ENCODE assay signal across 9 cellular contexts in genomic region chr1:27109103-27109822, GRCh38. TPM values are rescaled to one million over a fixed set of nuclear protein-coding genes. Genes with fewer than 3 reads are reported as not detected.
DNase-seq lines count a peak whose midpoint lies in the region; ATAC-seq, FAIRE-seq and TF ChIP-seq lines count a peak whose summit lies in the region.
"Had no signal": no experiment of that assay in that cellular context is flagged by ENCODE, and none has a peak within 500 bp of the region (broad histone marks: within the 10 kb centered on the region; RNA-seq: fewer than 3 reads in every experiment).

No MANE protein-coding gene starts in this region.

- H3K4me2 ChIP-seq in SK-N-SH (no peak overlapping the region), Loucy (ENCODE audit: low read depth, low read length, poor library complexity, severe bottlenecking) (no peak overlapping the region), K562 (ENCODE audit: insufficient read depth, low read length) (no peak overlapping the region)

- H4K20me1 ChIP-seq in SK-N-SH (ENCODE audit: insufficient read depth): no peaks in the 10 kb centered on the region
- H4K20me1 ChIP-seq in Loucy (ENCODE audit: insufficient read depth, low read length, poor library complexity, severe bottlenecking): no peaks in the 10 kb centered on the region
- 0 out of 2 replicates have a peak, but pooled peaks cover 6% of the 10 kb centered on the region for H4K20me1 ChIP-seq in K562 (replicated peaks; ENCODE audit: control insufficient read depth, insufficient read depth, low read length)

- in situ Hi-C loops in K562 (cut with MboI): loop anchor here (25.0 kb wide), 1 partner anchor 503 kb away; the partner anchor contains the start of gene AHDC1

- H3K9me2 ChIP-seq in SK-N-SH: no peaks in the 10 kb centered on the region
- H3K9me2 ChIP-seq in Loucy (replicated peaks; ENCODE audit: low read depth, low read length): no peaks in the 10 kb centered on the region

- DNase-seq in SK-N-SH: no peak
- peak; percentile 54 to 79 (median 62) for DNase-seq in K562 (ENCODE audit: extremely low read depth in 1 of 4, low spot score in 3 of 4)
- peak; percentile 12 to 22 for DNase-seq in stimulated activated CD4-positive, alpha-beta T cell treated with anti-CD3 and anti-CD28 coated beads, Interleukin-15, amount 100 ng/mL, for 48 hours (ENCODE audit: low read depth in 2 of 2)
- no peak for DNase-seq in hypothalamus (lab: John Stamatoyannopoulos, UW)
- no peak for DNase-seq in cerebellar nuclear complex (lab: John Stamatoyannopoulos, UW)
- DNase-seq: activated CD4-positive, CD25-positive, alpha-beta regulatory T cell had no signal

- H3K9me1 ChIP-seq in K562 (ENCODE audit: control insufficient read depth, insufficient read depth, low read length): no peaks in the 10 kb centered on the region

- WGBS in SK-N-SH (ENCODE audit: low lambda C conversion rate): 97% methylated on average over 23 of the region's 23 CpGs
- 78% methylated on average over 22 of the region's 23 CpGs for WGBS in K562 (ENCODE audit: insufficient coverage, low coverage, missing lambda C conversion rate)

- H3K27me3 ChIP-seq in SK-N-SH (ENCODE audit: insufficient read depth) (no peaks in the 10 kb centered on the region), Loucy (ENCODE audit: insufficient read depth, low read length, poor library complexity, severe bottlenecking) (no peaks in the 10 kb centered on the region), K562 (ENCODE audit: control insufficient read depth in 2 of 2, insufficient read depth in 2 of 2, low read length in 2 of 2) (no peaks in the 10 kb centered on the region)

- no peaks in the 10 kb centered on the region for H3K9me3 ChIP-seq in SK-N-SH
- H3K9me3 ChIP-seq in Loucy (ENCODE audit: insufficient read depth, low read depth, low read length): no peaks in the 10 kb centered on the region
- no peaks in the 10 kb centered on the region for H3K9me3 ChIP-seq in K562 (replicated peaks; ENCODE audit: control insufficient read depth, insufficient read depth, low read depth, low read length)

- no peak for TF ChIP-seq POLR2A in K562 (conservative IDR thresholded peaks at IDR 0.05)

- TF ChIP-seq CTCF in SK-N-SH (IDR thresholded peaks at IDR 0.05) (peak; percentile 34), Loucy (conservative IDR thresholded peaks at IDR 0.05; ENCODE audit: low read length) (peak; percentile 72), K562 (IDR thresholded peaks at IDR 0.05 in 2 of 3, conservative IDR thresholded peaks at IDR 0.05 in 1 of 3; ENCODE audit: insufficient read depth in 2 of 3, low read depth in 1 of 3, low read length in 3 of 3) (peak; percentile 84 to 86 (median 86))

- H3K4me3 ChIP-seq in SK-N-SH (ENCODE audit: low read depth in 2 of 2, low read length in 1 of 2) (no peak overlapping the region), Loucy (ENCODE audit: low read length, poor library complexity, severe bottlenecking) (no peak overlapping the region), K562 (no peak overlapping the region)

- no TSS peak for BruUV-seq in K562 (replicated peaks; lab: Mats Ljungman, UMichigan)

- H2AFZ ChIP-seq in SK-N-SH (ENCODE audit: low read depth): no peak overlapping the region
- no peak overlapping the region for H2AFZ ChIP-seq in Loucy (ENCODE audit: low read length)
- H2AFZ ChIP-seq in K562 (ENCODE audit: low read depth, low read length): no peak overlapping the region

- FAIRE-seq in K562 (lab: Jason Lieb, UNC): peak; percentile 95

- ATAC-seq in SK-N-SH treated with all-trans-retinoic acid at 6 μM for 48 hours (no peak), K562 (peak; percentile 87), GM18867 (IDR thresholded peaks at IDR 0.05; ENCODE audit: unreplicated experiment) (no peak)

- no peak for TF ChIP-seq RAD21 in SK-N-SH (IDR thresholded peaks at IDR 0.05; ENCODE audit: low read length)
- TF ChIP-seq RAD21 in K562 (CRISPR knock-in tag; conservative IDR thresholded peaks at IDR 0.05 in 1 of 2, IDR thresholded peaks at IDR 0.05 in 1 of 2): peak; percentile 49 to 82

- TF ChIP-seq EP300 in SK-N-SH (IDR thresholded peaks at IDR 0.05; ENCODE audit: borderline replicate concordance in 1 of 2, low read depth in 1 of 2, low read length in 1 of 2) (no peak), K562 (IDR thresholded peaks at IDR 0.05; ENCODE audit: low read length) (no peak; the same call in 1 of the 2 replicates)

- no peak overlapping the region for H3K27ac ChIP-seq in SK-N-SH (ENCODE audit: low read depth in 2 of 2, low read length in 1 of 2)
- H3K27ac ChIP-seq in K562 (ENCODE audit: extremely low read depth, low read depth, low read length): no peak overlapping the region

- H3K36me3 ChIP-seq in SK-N-SH (replicated peaks in 1 of 2; ENCODE audit: control insufficient read depth in 1 of 2, insufficient read depth in 2 of 2, low read length in 1 of 2) (no peaks in the 10 kb centered on the region), Loucy (ENCODE audit: insufficient read depth, low read length) (peaks cover 26% of the 10 kb centered on the region; the same call in 1 of the 2 replicates), K562 (ENCODE audit: control insufficient read depth, insufficient read depth, low read length) (peaks cover 19% of the 10 kb centered on the region)

- H3K4me1 ChIP-seq in SK-N-SH (ENCODE audit: control insufficient read depth in 1 of 2, insufficient read depth in 2 of 2, low read depth in 1 of 2, low read length in 1 of 2): peaks cover 9 to 14% of the 10 kb centered on the region in 2 experiments; a peak in 3 of 4 replicates
- peaks cover 16% of the 10 kb centered on the region for H3K4me1 ChIP-seq in Loucy (ENCODE audit: insufficient read depth, low read length, poor library complexity, severe bottlenecking)
- peaks cover 9 to 35% of the 10 kb centered on the region in 2 experiments for H3K4me1 ChIP-seq in K562 (replicated peaks in 1 of 2; ENCODE audit: control insufficient read depth in 2 of 2, insufficient read depth in 2 of 2, low read length in 2 of 2)

- POLR2A ChIA-PET in SK-N-SH (lab: Yijun Ruan, JAX) (no interaction called here), K562 (lab: Yijun Ruan, JAX) (interaction anchor here (0.6 to 10.5 kb wide), 6 partner anchors 8 to 287 kb away, joined by 3 to 107 read pairs (median 3); partner anchors contain the start of gene SLC9A1)

- H3K9ac ChIP-seq in SK-N-SH: no peak overlapping the region
- no peak overlapping the region for H3K9ac ChIP-seq in Loucy (ENCODE audit: low read depth, low read length, poor library complexity, severe bottlenecking)
- H3K9ac ChIP-seq in K562 (ENCODE audit: insufficient read depth in 1 of 2, low read depth in 2 of 2, low read length in 2 of 2): peak overlapping the region in 1 of 2 experiments; percentile 49; a peak in 1 of 4 replicates

- intact Hi-C loops in K562 (cut with micrococcal nuclease): loop anchor here (2.0 to 10.0 kb wide), 2 partner anchors 46 to 88 kb away; partner anchors contain the start of gene SLC9A1

- H3K79me2 ChIP-seq in SK-N-SH (ENCODE audit: insufficient read depth) (peaks cover 4% of the 10 kb centered on the region; the same call in 1 of the 2 replicates), Loucy (ENCODE audit: insufficient read depth, low read length) (no peaks in the 10 kb centered on the region; the same call in 1 of the 2 replicates), K562 (ENCODE audit: control insufficient read depth, insufficient read depth, low read length) (no peaks in the 10 kb centered on the region)

- H3F3A ChIP-seq in SK-N-SH (replicated peaks; ENCODE audit: insufficient read depth) (peaks cover 22% of the 10 kb centered on the region), Loucy (ENCODE audit: low read depth) (no peaks in the 10 kb centered on the region)

- CTCF ChIA-PET in SK-N-SH (lab: Yijun Ruan, JAX) (interaction anchor here (1.0 to 6.5 kb wide), 8 partner anchors 9 to 187 kb away, joined by 3 to 71 read pairs (median 6); no protein-coding TSS in a partner anchor), K562 (lab: Yijun Ruan, JAX; ENCODE audit: low intra/inter-chr PET ratio) (interaction anchor here (0.9 to 1.5 kb wide), 2 partner anchors 64 to 175 kb away, joined by 3 to 13 read pairs; no protein-coding TSS in a partner anchor)

TF ChIP-seq in SK-N-SH, 30 proteins besides CTCF, POLR2A, EP300 and RAD21 (continues in another document):
- TF ChIP-seq TAF1 (IDR thresholded peaks at IDR 0.05; ENCODE audit: borderline replicate concordance, low read depth, low read length) (no peak), NRF1 (IDR thresholded peaks at IDR 0.05; ENCODE audit: low read depth, low read length) (no peak), CHD2 (IDR thresholded peaks at IDR 0.05; ENCODE audit: low read length, partially characterized antibody) (no peak)

TF ChIP-seq in SK-N-SH treated with all-trans-retinoic acid at 6 μM for 48 hours, 23 proteins besides CTCF, POLR2A, EP300 and RAD21 (continues in another document):
- no peak for TF ChIP-seq BACH2 (CRISPR knock-in tag; IDR thresholded peaks at IDR 0.05; ENCODE audit: borderline replicate concordance)

TF ChIP-seq in K562, 482 proteins besides CTCF, POLR2A, EP300 and RAD21 (continues in another document):
- no peak for TF ChIP-seq MCM5 (IDR thresholded peaks at IDR 0.05; ENCODE audit: low read depth)

RNA-seq across cellular contexts. Expression of gene SLC9A1, which starts 45.7 kb away (rescaled TPM):
- 5.6 and 11.4 TPM in 2 replicates for polyA plus RNA-seq in SK-N-SH (2012; rRNA removed)
- polyA plus RNA-seq in SK-N-SH (2012; cell fraction: cytosol; rRNA removed): 7.0 and 9.2 TPM in 2 replicates
- 10.7 and 14.3 TPM in 2 replicates for polyA plus RNA-seq in SK-N-SH (2012; cell fraction: nucleus; rRNA removed)
- 17.2 and 40.8 TPM in 2 replicates for total RNA-seq in K562 (2011; cell fraction: chromatin; rRNA removed; ENCODE audit: low replicate concordance)
- total RNA-seq in K562 (2011; cell fraction: nucleolus; rRNA removed): 19.7 and 20.2 TPM in 2 replicates
- total RNA-seq in K562 (2011; cell fraction: nucleoplasm; rRNA removed): 24.2 and 34.4 TPM in 2 replicates
- 1.8 and 2.9 TPM in 2 replicates for total RNA-seq in K562 (2014; rRNA removed)
- 1.1 and 2.0 TPM in 2 replicates for total RNA-seq in K562 (2014; rRNA removed; fragmentation: Illumina TruSeq; extraction: Trizol)
- 3.4 and 3.8 TPM in 2 replicates for total RNA-seq in K562 (2015; rRNA removed; fragmentation: Illumina TruSeq; extraction: Trizol)
- 12.7 and 13.6 TPM in 2 replicates for total RNA-seq in K562 (2021)
- polyA plus RNA-seq in K562 (2011; rRNA removed): 1.5 and 4.5 TPM in 2 replicates
- 2.0 and 4.6 TPM in 2 replicates for polyA plus RNA-seq in K562 (2011; cell fraction: cytosol; rRNA removed)
- polyA plus RNA-seq in K562 (2011; cell fraction: nucleus; rRNA removed): 13.2 and 13.4 TPM in 2 replicates
- 11.6 and 12.8 TPM in 2 replicates for polyA plus RNA-seq in K562 (2012)
- polyA plus RNA-seq in K562 (2014; fragmentation: Illumina TruSeq; extraction: Trizol): 14.4 and 16.6 TPM in 2 replicates
- polyA plus RNA-seq in K562 (2014; fragmentation: Nextera tagmentation; extraction: Ambion mirVana): 1 to 10 TPM in 1 of 2 experiments, under 1 TPM in 1; 0.59 to 1.0 TPM
- polyA plus RNA-seq in K562 (2014; rRNA removed): 5.2 and 5.7 TPM in 2 replicates
- 3.3 and 3.4 TPM in 2 replicates for polyA minus RNA-seq in K562 (2011; rRNA and poly(A)+ RNA removed)
- polyA minus RNA-seq in K562 (2011; cell fraction: cytosol; rRNA and poly(A)+ RNA removed): 4.0 and 7.6 TPM in 2 replicates
- polyA minus RNA-seq in K562 (2011; cell fraction: nucleus; rRNA and poly(A)+ RNA removed): 3.8 and 5.0 TPM in 2 replicates

Comparison
In these comparisons a context has a peak if more than half of its experiments do, and no peak if none do; other contexts are left out.
1. DNase-seq: peak in K562 (4 of 4) and stimulated activated CD4-positive, alpha-beta T cell treated with anti-CD3 and anti-CD28 coated beads, Interleukin-15, amount 100 ng/mL, for 48 hours (2 of 2); none in SK-N-SH (single experiment), hypothalamus (0 of 51) and cerebellar nuclear complex (0 of 2).
2. CTCF ChIP-seq: peak in every context shown above with its lines; median percentile 86 in K562; 72 in Loucy; 34 in SK-N-SH.
3. Of the 27 proteins assayed by ChIP-seq in both K562 and SK-N-SH: peak only in K562: MAX, RAD21 and SMC3; only in SK-N-SH: none; in both: CTCF; in neither: 20; mixed calls (peak in some experiments, not most) for 3.